In genomic region chr17:64277831-64278562, GRCh38 we compare ENCODE assay signal across 13 cellular contexts. TPM values are rescaled to one million over a fixed set of nuclear protein-coding genes. Genes with fewer than 3 reads are reported as not detected.
DNase-seq lines count a peak whose midpoint lies in the region; TF ChIP-seq lines count a peak whose summit lies in the region.
"Had no signal": no experiment of that assay in that cellular context is flagged by ENCODE, and none has a peak within 500 bp of the region (broad histone marks: within the 10 kb centered on the region; RNA-seq: fewer than 3 reads in every experiment).

No MANE protein-coding gene starts in this region.

- H3K4me3 ChIP-seq in Caco-2 (ENCODE audit: low read depth, low read length) = no peak overlapping the region
- H3K4me3 ChIP-seq in SJCRH30 = no peak overlapping the region
- no peak overlapping the region for H3K4me3 ChIP-seq in cardiac muscle cell
- no peak overlapping the region for H3K4me3 ChIP-seq in parathyroid adenoma (ENCODE audit: low read depth, low read length)

- no peak overlapping the region for H3K4me3 Mint-ChIP-seq in Caco-2 (ENCODE audit: unreplicated experiment)
- no peak overlapping the region for H3K4me3 Mint-ChIP-seq in activated naive CD4-positive, alpha-beta T cell treated with anti-CD3 and anti-CD28 coated beads for 36 hours
- H3K4me3 Mint-ChIP-seq: activated B cell treated with CpG ODN at 0.5 μM for 24 hours had no signal

- H3K36me3 ChIP-seq in Caco-2 (ENCODE audit: control insufficient read depth, insufficient read depth, low read length) (no peaks in the 10 kb centered on the region), SJCRH30 (no peaks in the 10 kb centered on the region), cardiac muscle cell (no peaks in the 10 kb centered on the region), parathyroid adenoma (ENCODE audit: control insufficient read depth, insufficient read depth, low read length) (no peaks in the 10 kb centered on the region)

- H3K36me3 Mint-ChIP-seq in Caco-2 (ENCODE audit: insufficient read depth, unreplicated experiment) = no peaks in the 10 kb centered on the region
- H3K36me3 Mint-ChIP-seq in activated naive CD4-positive, alpha-beta T cell treated with anti-CD3 and anti-CD28 coated beads for 36 hours (ENCODE audit: low read depth) = no peaks in the 10 kb centered on the region
- H3K36me3 Mint-ChIP-seq: IgD-negative memory B cell had no signal

- no peaks in the 10 kb centered on the region for H3K79me2 ChIP-seq in parathyroid adenoma

- H3K4me2 ChIP-seq in parathyroid adenoma (ENCODE audit: low read length) = no peak overlapping the region

- CTCF ChIA-PET in Caco-2 (lab: Charles Lee) = interaction anchor here (0.7 to 0.8 kb wide), 2 partner anchors 61 to 134 kb away, joined by 3 to 4 read pairs; no protein-coding TSS in a partner anchor
- CTCF ChIA-PET in activated naive CD4-positive, alpha-beta T cell treated with anti-CD3 and anti-CD28 coated beads for 36 hours (lab: Charles Lee) = interaction anchor here (1.2 kb wide), 1 partner anchor 12 kb away, joined by 3 read pairs; no protein-coding TSS in a partner anchor

- H3K27me3 Mint-ChIP-seq in Caco-2 (ENCODE audit: insufficient read depth, unreplicated experiment) = no peaks in the 10 kb centered on the region
- H3K27me3 Mint-ChIP-seq in activated naive CD4-positive, alpha-beta T cell treated with anti-CD3 and anti-CD28 coated beads for 36 hours (ENCODE audit: low read depth) = no peaks in the 10 kb centered on the region
- H3K27me3 Mint-ChIP-seq: activated B cell treated with CpG ODN at 0.5 μM for 24 hours, IgD-negative memory B cell had no signal

- H3K9me3 ChIP-seq in Caco-2 (no peaks in the 10 kb centered on the region), SJCRH30 (replicated peaks) (no peaks in the 10 kb centered on the region), cardiac muscle cell (ENCODE audit: low read depth) (no peaks in the 10 kb centered on the region), parathyroid adenoma (ENCODE audit: control insufficient read depth, low read length) (no peaks in the 10 kb centered on the region)

- peak overlapping the region; percentile 37 for H3K27ac Mint-ChIP-seq in Caco-2 (ENCODE audit: unreplicated experiment)
- no peak overlapping the region for H3K27ac Mint-ChIP-seq in activated naive CD4-positive, alpha-beta T cell treated with anti-CD3 and anti-CD28 coated beads for 36 hours
- H3K27ac Mint-ChIP-seq: activated B cell treated with CpG ODN at 0.5 μM for 24 hours had no signal

- no peaks in the 10 kb centered on the region for H3K9me3 Mint-ChIP-seq in Caco-2 (ENCODE audit: unreplicated experiment)
- H3K9me3 Mint-ChIP-seq in activated naive CD4-positive, alpha-beta T cell treated with anti-CD3 and anti-CD28 coated beads for 36 hours = no peaks in the 10 kb centered on the region
- H3K9me3 Mint-ChIP-seq: activated B cell treated with CpG ODN at 0.5 μM for 24 hours, IgD-negative memory B cell had no signal

- H3K27me3 ChIP-seq in Caco-2 (replicated peaks; ENCODE audit: control insufficient read depth, insufficient read depth, low read length) (no peaks in the 10 kb centered on the region), SJCRH30 (no peaks in the 10 kb centered on the region), cardiac muscle cell (no peaks in the 10 kb centered on the region), parathyroid adenoma (ENCODE audit: control insufficient read depth, insufficient read depth, low read length) (no peaks in the 10 kb centered on the region)

- H3K27ac ChIP-seq in SJCRH30 (no peak overlapping the region), cardiac muscle cell (peak overlapping the region; percentile 50), parathyroid adenoma (no peak overlapping the region)

- H3K4me1 ChIP-seq in Caco-2 (peaks cover 11% of the 10 kb centered on the region; the same call in 1 of the 2 replicates), SJCRH30 (peaks cover 9% of the 10 kb centered on the region), cardiac muscle cell (ENCODE audit: low read depth) (peaks cover 10% of the 10 kb centered on the region), parathyroid adenoma (no peaks in the 10 kb centered on the region)

- no TSS peak for BruUV-seq in Caco-2 (replicated peaks; lab: Mats Ljungman, UMichigan)

- no peak overlapping the region for H3K9ac ChIP-seq in parathyroid adenoma

- peaks cover 7% of the 10 kb centered on the region for H3K4me1 Mint-ChIP-seq in Caco-2 (ENCODE audit: low read depth, unreplicated experiment)
- peaks cover 7% of the 10 kb centered on the region for H3K4me1 Mint-ChIP-seq in activated naive CD4-positive, alpha-beta T cell treated with anti-CD3 and anti-CD28 coated beads for 36 hours (ENCODE audit: low read depth)
- H3K4me1 Mint-ChIP-seq: activated B cell treated with CpG ODN at 0.5 μM for 24 hours had no signal

- H2AFZ ChIP-seq in parathyroid adenoma = peak overlapping the region; percentile 35

- POLR2A ChIA-PET in Caco-2 (lab: Charles Lee) = no interaction called here

- intact Hi-C loops in Caco-2 (cut with micrococcal nuclease; ENCODE audit: unreplicated experiment) = no loop called here
- intact Hi-C loops in activated naive CD4-positive, alpha-beta T cell treated with anti-CD3 and anti-CD28 coated beads for 36 hours (cut with micrococcal nuclease) = no loop called here

- DNase-seq in Caco-2 = no peak
- DNase-seq in SJCRH30 = peak; percentile 13 to 55
- DNase-seq in cardiac muscle cell (ENCODE audit: low read depth in 1 of 2, low spot score in 1 of 2) = peak in 1 of 2 donors; percentile 13
- no peak for DNase-seq in activated naive CD4-positive, alpha-beta T cell treated with anti-CD3 and anti-CD28 coated beads for 36 hours
- DNase-seq in NCI-H2227 (lab: John Stamatoyannopoulos, UW; ENCODE audit: unreplicated experiment) = no peak
- DNase-seq in activated CD4-positive, CD25-positive, alpha-beta regulatory T cell (lab: John Stamatoyannopoulos, UW) = no peak
- no peak for DNase-seq in NK-92 treated with Interleukin-12 subunit alpha and Interleukin-12 subunit beta, amount 100 ng/mL, for 24 hours (lab: John Stamatoyannopoulos, UW)
- DNase-seq: activated B cell treated with CpG ODN at 0.5 μM for 24 hours, caudate nucleus, NCI-H345, SHP77 had no signal

- no peak for TF ChIP-seq CTCF in Caco-2 (IDR thresholded peaks at IDR 0.05; ENCODE audit: insufficient read depth in 1 of 2, low read depth in 1 of 2, low read length in 1 of 2, severe bottlenecking in 1 of 2, unreplicated experiment in 1 of 2)
- no peak for TF ChIP-seq CTCF in cardiac muscle cell (IDR thresholded peaks at IDR 0.05; ENCODE audit: low read depth, low read length)
- no peak for TF ChIP-seq CTCF in parathyroid adenoma (IDR thresholded peaks at IDR 0.05)

RNA-seq across cellular contexts. Expression of gene TEX2, which starts 14.9 kb away (rescaled TPM):
- total RNA-seq in Caco-2 (2022) = 19.3 and 20.2 TPM in 2 replicates
- total RNA-seq in SJCRH30 (2014; rRNA removed; shearing (Covaris generic)) = 35.5 and 36.2 TPM in 2 replicates
- 17.5 and 23.5 TPM in 2 replicates for total RNA-seq in cardiac muscle cell
- 17.9 and 18.7 TPM in 2 replicates for polyA plus RNA-seq in cardiac muscle cell
- total RNA-seq in activated naive CD4-positive, alpha-beta T cell treated with anti-CD3 and anti-CD28 coated beads for 36 hours = 10 to 100 TPM in 1 of 2 experiments, 1 to 10 TPM in 1; 9.2 to 10.6 TPM

Comparison
In these comparisons a context has a peak if more than half of its experiments do, and no peak if none do; other contexts are left out.
1. DNase-seq: peak in SJCRH30 (2 of 2); none in Caco-2 (0 of 2), activated naive CD4-positive, alpha-beta T cell treated with anti-CD3 and anti-CD28 coated beads for 36 hours (single experiment), NCI-H2227 (single experiment), activated CD4-positive, CD25-positive, alpha-beta regulatory T cell (0 of 4) and NK-92 treated with Interleukin-12 subunit alpha and Interleukin-12 subunit beta, amount 100 ng/mL, for 24 hours (single experiment).